Comparison of ENCODE assay signal across 26 cellular contexts in the genomic region with DNA sequence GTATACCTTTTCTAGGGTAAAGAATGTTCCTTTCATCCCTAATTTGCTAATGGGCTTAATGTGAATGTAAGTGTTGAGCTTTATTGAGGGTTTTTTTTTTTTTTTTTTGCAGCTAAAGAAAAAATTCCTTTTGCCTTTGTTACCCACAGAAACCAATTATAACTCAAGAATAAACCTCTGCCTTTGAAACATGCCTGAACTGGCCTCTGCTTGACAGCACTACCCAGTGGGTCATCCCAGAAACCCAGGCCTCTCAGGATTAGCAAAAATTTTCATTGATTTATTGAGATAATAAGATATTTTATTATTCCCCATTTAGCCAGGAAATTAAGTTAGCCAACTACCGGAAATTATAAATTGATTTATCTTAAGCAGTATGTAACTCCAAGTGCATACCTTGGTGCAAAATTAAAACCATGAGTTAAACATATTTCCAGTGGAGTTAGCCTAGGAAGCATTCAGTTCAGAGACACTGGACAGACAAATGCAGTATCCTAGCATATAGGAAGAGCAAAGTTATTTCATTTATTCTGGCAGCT.
"Had no signal": no experiment of that assay in that cellular context is flagged by ENCODE, and none has a peak within 500 bp of the region (broad histone marks: within the 10 kb centered on the region; RNA-seq: fewer than 3 reads in every experiment).

No MANE protein-coding gene starts in this region.

- FAIRE-seq: colon, urothelium cell line had no signal

- H3K27ac ChIP-seq: ascending aorta, brain microvascular endothelial cell, epithelial cell of prostate, esophagus squamous epithelium, left lung, lower lobe of right lung, testis, transverse colon, VCaP had no signal

- H3K27me3 ChIP-seq: ascending aorta, brain microvascular endothelial cell, esophagus squamous epithelium, left lung, testis, transverse colon had no signal

- H3K4me1 ChIP-seq: esophagus squamous epithelium, left lung, lower lobe of right lung, testis, transverse colon had no signal

- H3K9me3 ChIP-seq: testis, transverse colon had no signal

- H3K36me3 ChIP-seq: ascending aorta, brain microvascular endothelial cell, esophagus squamous epithelium, left lung, lower lobe of right lung, transverse colon had no signal

- DNase-seq: activated CD4-positive, alpha-beta T cell treated with anti-CD3 and anti-CD28 coated beads for 4 hours; activated CD4-positive, alpha-beta T cell treated with anti-CD3 and anti-CD28 coated beads, Interleukin-2, amount 50 U/mL, for 4 hours; activated effector memory CD4-positive, alpha-beta T cell treated with Interleukin-2 at 50 U/mL for 16 hours; activated naive CD4-positive, alpha-beta T cell treated with Interleukin-2 at 50 U/mL for 16 hours; activated naive CD8-positive, alpha-beta T cell treated with anti-CD3 and anti-CD28 coated beads for 36 hours; activated T-cell treated with anti-CD3 and anti-CD28 coated beads for 4 hours; brain microvascular endothelial cell; dermis blood vessel endothelial cell; effector CD4-positive, alpha-beta T cell; esophagus squamous epithelium; left lung; lower lobe of right lung; mesendoderm; natural killer cell; posterior cingulate gyrus; right cardiac atrium; stimulated activated CD4-positive, alpha-beta T cell treated with anti-CD3 and anti-CD28 coated beads, Interleukin-2, amount 100 ng/mL, for 48 hours; stimulated activated naive CD4-positive, alpha-beta T cell treated with Interleukin-2 at 50 U/mL for 16 hours; T-helper 9 cell; testis; transverse colon had no signal

- H3K4me3 ChIP-seq: ascending aorta, esophagus squamous epithelium, left lung, lower lobe of right lung, testis, transverse colon had no signal
